ENCODE assay signal across 24 cellular contexts in genomic region chr5:116637149-116637740, GRCh38.
DNase-seq lines count a peak whose midpoint lies in the region; ATAC-seq and TF ChIP-seq lines count a peak whose summit lies in the region.
"Had no signal": no experiment of that assay in that cellular context is flagged by ENCODE, and none has a peak within 500 bp of the region (broad histone marks: within the 10 kb centered on the region; RNA-seq: fewer than 3 reads in every experiment).

No MANE protein-coding gene starts in this region.

- no peaks in the 10 kb centered on the region for H3K79me2 ChIP-seq in GM23338 (replicated peaks; ENCODE audit: insufficient read depth)

- H3K27ac ChIP-seq in right atrium auricular region, result no peak overlapping the region
- no peak overlapping the region for H3K27ac ChIP-seq in GM23338 (ENCODE audit: low read depth)
- H3K27ac ChIP-seq: A549; BLaER1 treated with 17β-estradiol and CSF1 and Interleukin-3, amounts not matched to agents 10 nM and 100 nM had no signal

- no peak overlapping the region for H3K27ac Mint-ChIP-seq in GM23338
- H3K27ac Mint-ChIP-seq: CD14-positive monocyte; CD4-positive, alpha-beta T cell; CD8-positive, alpha-beta memory T cell had no signal

- H3K4me1 ChIP-seq in right atrium auricular region (no peaks in the 10 kb centered on the region), GM23338 (ENCODE audit: insufficient read depth) (peaks cover 12% of the 10 kb centered on the region; the same call in 1 of the 2 replicates)
- H3K4me1 ChIP-seq: A549; BE2C; BLaER1 treated with 17β-estradiol and CSF1 and Interleukin-3, amounts not matched to agents 10 nM and 100 nM had no signal

- no peak overlapping the region for H3K4me3 ChIP-seq in right atrium auricular region
- H3K4me3 ChIP-seq in GM23338, result no peak overlapping the region
- H3K4me3 ChIP-seq: A549; BLaER1 treated with 17β-estradiol and CSF1 and Interleukin-3, amounts not matched to agents 10 nM and 100 nM; GM12878 had no signal

- peaks cover 17% of the 10 kb centered on the region for H3K9me3 Mint-ChIP-seq in GM23338
- H3K9me3 Mint-ChIP-seq: CD4-positive, alpha-beta T cell had no signal

- peaks cover 10% of the 10 kb centered on the region for H3K36me3 Mint-ChIP-seq in GM23338 (ENCODE audit: low read depth)
- H3K36me3 Mint-ChIP-seq: CD14-positive monocyte; CD8-positive, alpha-beta memory T cell had no signal

- peaks cover 18% of the 10 kb centered on the region; the same call in 1 of the 2 replicates for H3K9me2 ChIP-seq in GM23338 (ENCODE audit: insufficient read depth)

- H3K4me2 ChIP-seq in GM23338, result no peak overlapping the region
- H3K4me2 ChIP-seq: A549; BLaER1 treated with 17β-estradiol and CSF1 and Interleukin-3, amounts not matched to agents 10 nM and 100 nM had no signal

- no peaks in the 10 kb centered on the region for H3K9me3 ChIP-seq in right atrium auricular region
- H3K9me3 ChIP-seq: A549; BE2C; BLaER1 treated with 17β-estradiol and CSF1 and Interleukin-3, amounts not matched to agents 10 nM and 100 nM had no signal

- no peaks in the 10 kb centered on the region for H4K20me1 ChIP-seq in GM23338 (replicated peaks; ENCODE audit: insufficient read depth)
- H4K20me1 ChIP-seq: BLaER1 treated with 17β-estradiol and CSF1 and Interleukin-3, amounts not matched to agents 10 nM and 100 nM had no signal

- DNase-seq in Right ventricle myocardium superior (no peak), right atrium auricular region (ENCODE audit: low spot score) (no peak), GM23338 (ENCODE audit: low spot score) (no peak), foreskin melanocyte (peak; percentile 40), HCEC 1CT (no peak), activated gamma-delta T cell (lab: John Stamatoyannopoulos, UW) (no peak)
- DNase-seq: 8988T; ACHN; AML-193; BE2C; CD4-positive, alpha-beta T cell; CD8-positive, alpha-beta memory T cell; DMS 273 treated with DMSO at 0.1 percent for 48 hours; DMS79; EL; GDM1; GOT3; H7 had no signal

- H3K36me3 ChIP-seq in right atrium auricular region (no peaks in the 10 kb centered on the region), GM23338 (ENCODE audit: insufficient read depth) (peaks cover 6% of the 10 kb centered on the region; the same call in 1 of the 2 replicates)
- H3K36me3 ChIP-seq: BE2C; BLaER1 treated with 17β-estradiol and CSF1 and Interleukin-3, amounts not matched to agents 10 nM and 100 nM had no signal

- peaks cover 5% of the 10 kb centered on the region for H3K27me3 Mint-ChIP-seq in GM23338 (ENCODE audit: insufficient read depth, low read depth, poor library complexity)
- H3K27me3 Mint-ChIP-seq: CD4-positive, alpha-beta T cell; CD8-positive, alpha-beta memory T cell had no signal

- intact Hi-C loops in Right ventricle myocardium superior (cut with DNase I), result no loop called here

- H3K27me3 ChIP-seq in right atrium auricular region, result no peaks in the 10 kb centered on the region
- no peaks in the 10 kb centered on the region for H3K27me3 ChIP-seq in GM23338 (ENCODE audit: insufficient read depth)
- H3K27me3 ChIP-seq: BE2C; BLaER1 treated with 17β-estradiol and CSF1 and Interleukin-3, amounts not matched to agents 10 nM and 100 nM had no signal

- peaks cover 5% of the 10 kb centered on the region for H3K4me1 Mint-ChIP-seq in GM23338
- H3K4me1 Mint-ChIP-seq: CD14-positive monocyte; CD8-positive, alpha-beta memory T cell had no signal

- ATAC-seq in Right ventricle myocardium superior (ENCODE audit: poor library complexity) (peak; percentile 84), GM23338 (no peak), HG03039 (IDR thresholded peaks at IDR 0.05; ENCODE audit: unreplicated experiment) (no peak)
- ATAC-seq: A549, GM12878, HCT116 had no signal

- TF ChIP-seq CTCF in right atrium auricular region (IDR thresholded peaks at IDR 0.05) (no peak), GM23338 (conservative IDR thresholded peaks at IDR 0.05; ENCODE audit: low read depth in 2 of 2) (no peak)

- 0 out of 2 replicates have a peak overlapping the region, but pooled peaks have one; percentile 69 for H2AFZ ChIP-seq in GM23338

- H3F3A ChIP-seq in GM23338 (replicated peaks; ENCODE audit: low read depth), result no peaks in the 10 kb centered on the region

- H3K4me3 Mint-ChIP-seq in GM23338, result no peak overlapping the region
- H3K4me3 Mint-ChIP-seq: CD14-positive monocyte; CD4-positive, alpha-beta T cell; CD8-positive, alpha-beta memory T cell had no signal

TF ChIP-seq in GM23338, 12 proteins besides CTCF, POLR2A, EP300 and RAD21:
- no peak for TF ChIP-seq CREB1 (CRISPR knock-in tag; IDR thresholded peaks at IDR 0.05; ENCODE audit: low read depth)
- TF ChIP-seq STAT1 (IDR thresholded peaks at IDR 0.05; ENCODE audit: unreplicated experiment), result no peak
